Comparison of ENCODE assay signal across 22 cellular contexts in genomic region chr16:55613578-55614333, GRCh38. TPM values are rescaled to one million over a fixed set of nuclear protein-coding genes. Genes with fewer than 3 reads are reported as not detected.
"Had no signal": no experiment of that assay in that cellular context is flagged by ENCODE, and none has a peak within 500 bp of the region (broad histone marks: within the 10 kb centered on the region; RNA-seq: fewer than 3 reads in every experiment).

No MANE protein-coding gene starts in this region.

- H3K27me3 ChIP-seq: neutrophil, right atrium auricular region, suprapubic skin, thyroid gland had no signal

- H3K4me1 Mint-ChIP-seq: naive thymus-derived CD8-positive, alpha-beta T cell had no signal

- H3K4me3 Mint-ChIP-seq: naive thymus-derived CD8-positive, alpha-beta T cell; type B pancreatic cell had no signal

- DNase-seq: effector memory CD4-positive, alpha-beta T cell; esophagus squamous epithelium; foreskin keratinocyte; heart right ventricle; hypothalamus; kidney glomerular epithelial cell; mammary epithelial cell; mucosa of descending colon; naive thymus-derived CD8-positive, alpha-beta T cell; sigmoid colon; stimulated activated CD4-positive, alpha-beta T cell treated with anti-CD3 and anti-CD28 coated beads, Interleukin-2, amount 100 ng/mL, for 48 hours; stimulated activated naive CD4-positive, alpha-beta T cell treated with Interleukin-2 at 50 U/mL for 16 hours; thyroid gland had no signal

- H3K4me3 ChIP-seq: coronary artery, esophagus squamous epithelium, heart right ventricle, mucosa of descending colon, right atrium auricular region, sigmoid colon, skin epidermis, suprapubic skin, thyroid gland had no signal

- H3K27ac ChIP-seq: coronary artery, esophagus squamous epithelium, foreskin keratinocyte, heart right ventricle, neutrophil, right atrium auricular region, sigmoid colon, skin epidermis, suprapubic skin, thyroid gland had no signal

- H3K27ac Mint-ChIP-seq: naive thymus-derived CD8-positive, alpha-beta T cell; type B pancreatic cell had no signal

- ATAC-seq: foreskin keratinocyte; heart right ventricle; mucosa of descending colon; naive thymus-derived CD8-positive, alpha-beta T cell had no signal

- H3K36me3 ChIP-seq: esophagus squamous epithelium, heart right ventricle, neutrophil, right atrium auricular region, sigmoid colon, suprapubic skin, thyroid gland had no signal

- H3K9me3 ChIP-seq: esophagus squamous epithelium, mucosa of descending colon, neutrophil, right atrium auricular region, suprapubic skin, thyroid gland had no signal

- H3K4me1 ChIP-seq: esophagus squamous epithelium, foreskin keratinocyte, heart right ventricle, right atrium auricular region, sigmoid colon, suprapubic skin, thyroid gland had no signal

RNA-seq across cellular contexts. Expression of gene SLC6A2, which starts 42.0 kb away (rescaled TPM):
- total RNA-seq: chondrocyte; epithelial cell of proximal tubule; naive thymus-derived CD8-positive, alpha-beta T cell; osteoblast; right atrium auricular region; thyroid gland had no signal

RNA-seq across cellular contexts. Expression of gene CAPNS2, which starts 47.3 kb away (rescaled TPM):
- total RNA-seq: epithelial cell of proximal tubule; naive thymus-derived CD8-positive, alpha-beta T cell had no signal
